In genomic region chr7:103480771-103481170, GRCh38 we compare ENCODE assay signal across 25 cellular contexts. TPM values are rescaled to one million over a fixed set of nuclear protein-coding genes. Genes with fewer than 3 reads are reported as not detected.
"Had no signal": no experiment of that assay in that cellular context is flagged by ENCODE, and none has a peak within 500 bp of the region (broad histone marks: within the 10 kb centered on the region; RNA-seq: fewer than 3 reads in every experiment).

No MANE protein-coding gene starts in this region.

- H3K9me3 ChIP-seq: colonic mucosa, esophagus muscularis mucosa, esophagus squamous epithelium, gastrocnemius medialis, gastroesophageal sphincter, heart left ventricle, heart right ventricle had no signal

- H3K27ac ChIP-seq: colonic mucosa, coronary artery, dorsolateral prefrontal cortex, epithelial cell of prostate, esophagus muscularis mucosa, esophagus squamous epithelium, foreskin keratinocyte, gastrocnemius medialis, gastroesophageal sphincter, heart left ventricle, heart right ventricle had no signal

- H3K27me3 ChIP-seq: colonic mucosa, esophagus muscularis mucosa, foreskin keratinocyte, gastrocnemius medialis had no signal

- H3K4me1 ChIP-seq: colonic mucosa, esophagus muscularis mucosa, esophagus squamous epithelium, foreskin keratinocyte, gastrocnemius medialis, gastroesophageal sphincter, heart left ventricle, heart right ventricle had no signal

- H3K36me3 ChIP-seq: colonic mucosa, esophagus muscularis mucosa, esophagus squamous epithelium, gastrocnemius medialis, gastroesophageal sphincter, heart left ventricle, heart right ventricle had no signal

- DNase-seq: colonic mucosa; cortex of kidney; dermis blood vessel endothelial cell; dorsolateral prefrontal cortex; effector CD4-positive, alpha-beta T cell; effector CD8-positive, alpha-beta T cell; effector memory CD4-positive, alpha-beta T cell; effector memory CD8-positive, alpha-beta T cell; endodermal cell; erythroblast; esophagus squamous epithelium; foreskin fibroblast; foreskin keratinocyte; foreskin melanocyte; gastrocnemius medialis; glutamatergic neuron; head of caudate nucleus; heart left ventricle; heart right ventricle had no signal

- H3K4me3 ChIP-seq: colonic mucosa, coronary artery, dorsolateral prefrontal cortex, esophagus muscularis mucosa, esophagus squamous epithelium, gastrocnemius medialis, gastroesophageal sphincter, heart left ventricle, heart right ventricle had no signal

RNA-seq across cellular contexts. Expression of gene SLC26A5, which starts 34.8 kb away (rescaled TPM):
- polyA plus RNA-seq: endothelial cell of umbilical vein, fibroblast of lung, foreskin keratinocyte, heart left ventricle, heart right ventricle had no signal
